ENCODE assay signal across 1 cellular context in the genomic region with DNA sequence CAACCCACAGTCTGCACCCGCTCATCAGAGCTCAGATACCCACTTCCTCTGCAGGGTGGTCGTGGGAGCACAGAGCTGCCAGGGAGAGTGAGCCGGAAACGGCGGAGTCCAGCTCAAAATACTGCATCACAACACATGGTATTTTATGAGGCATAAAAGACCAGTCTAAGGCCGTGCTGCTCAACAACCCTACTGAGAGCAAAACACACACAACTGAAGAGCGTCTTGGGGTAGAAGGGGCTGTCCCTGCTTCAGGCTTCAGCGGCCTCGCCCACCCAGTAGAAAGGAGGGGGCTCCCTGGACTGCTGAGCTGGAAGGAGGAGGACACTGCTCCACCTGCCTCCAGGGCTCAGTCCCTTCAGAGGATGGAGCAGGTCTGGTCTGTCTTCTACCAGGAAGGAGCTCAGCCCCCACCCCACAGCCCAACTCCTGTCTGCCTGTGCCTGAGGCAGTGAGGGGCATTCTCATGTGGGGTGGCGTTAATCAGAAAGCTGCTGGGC.
TF ChIP-seq lines count a peak whose summit lies in the region.

No MANE protein-coding gene starts in this region.

TF ChIP-seq in H1, 55 proteins besides CTCF, POLR2A, EP300 and RAD21:
- no peak for TF ChIP-seq CREB1 (IDR thresholded peaks at IDR 0.05)
- no peak for TF ChIP-seq SIX5 (IDR thresholded peaks at IDR 0.05; ENCODE audit: low read depth, low read length)
- no peak for TF ChIP-seq GTF2F1 (IDR thresholded peaks at IDR 0.05; ENCODE audit: borderline replicate concordance, low read depth, low read length)
- no peak for TF ChIP-seq BRCA1 (IDR thresholded peaks at IDR 0.05; ENCODE audit: low read depth, low read length)
- TF ChIP-seq TEAD4 (IDR thresholded peaks at IDR 0.05; ENCODE audit: low read depth, low read length), result no peak
- no peak for TF ChIP-seq NRF1 (IDR thresholded peaks at IDR 0.05; ENCODE audit: low read depth, low read length)
- no peak for TF ChIP-seq FOSL1 (IDR thresholded peaks at IDR 0.05; ENCODE audit: insufficient read depth, low read depth, low read length)
- no peak for TF ChIP-seq RFX5 (IDR thresholded peaks at IDR 0.05; ENCODE audit: borderline replicate concordance, low read depth, low read length)
- no peak for TF ChIP-seq CBX5 (IDR thresholded peaks at IDR 0.05; ENCODE audit: low read depth, low read length)
- TF ChIP-seq EGR1 (IDR thresholded peaks at IDR 0.05; ENCODE audit: borderline replicate concordance, low read depth, low read length), result no peak
- TF ChIP-seq, protein P1, sequence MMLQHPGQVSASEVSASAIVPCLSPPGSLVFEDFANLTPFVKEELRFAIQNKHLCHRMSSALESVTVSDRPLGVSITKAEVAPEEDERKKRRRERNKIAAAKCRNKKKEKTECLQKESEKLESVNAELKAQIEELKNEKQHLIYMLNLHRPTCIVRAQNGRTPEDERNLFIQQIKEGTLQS (IDR thresholded peaks at IDR 0.05; ENCODE audit: insufficient read depth, low read depth, low read length), result no peak
- TF ChIP-seq ASH2L (IDR thresholded peaks at IDR 0.05; ENCODE audit: low read length), result no peak
- TF ChIP-seq, protein P2, sequence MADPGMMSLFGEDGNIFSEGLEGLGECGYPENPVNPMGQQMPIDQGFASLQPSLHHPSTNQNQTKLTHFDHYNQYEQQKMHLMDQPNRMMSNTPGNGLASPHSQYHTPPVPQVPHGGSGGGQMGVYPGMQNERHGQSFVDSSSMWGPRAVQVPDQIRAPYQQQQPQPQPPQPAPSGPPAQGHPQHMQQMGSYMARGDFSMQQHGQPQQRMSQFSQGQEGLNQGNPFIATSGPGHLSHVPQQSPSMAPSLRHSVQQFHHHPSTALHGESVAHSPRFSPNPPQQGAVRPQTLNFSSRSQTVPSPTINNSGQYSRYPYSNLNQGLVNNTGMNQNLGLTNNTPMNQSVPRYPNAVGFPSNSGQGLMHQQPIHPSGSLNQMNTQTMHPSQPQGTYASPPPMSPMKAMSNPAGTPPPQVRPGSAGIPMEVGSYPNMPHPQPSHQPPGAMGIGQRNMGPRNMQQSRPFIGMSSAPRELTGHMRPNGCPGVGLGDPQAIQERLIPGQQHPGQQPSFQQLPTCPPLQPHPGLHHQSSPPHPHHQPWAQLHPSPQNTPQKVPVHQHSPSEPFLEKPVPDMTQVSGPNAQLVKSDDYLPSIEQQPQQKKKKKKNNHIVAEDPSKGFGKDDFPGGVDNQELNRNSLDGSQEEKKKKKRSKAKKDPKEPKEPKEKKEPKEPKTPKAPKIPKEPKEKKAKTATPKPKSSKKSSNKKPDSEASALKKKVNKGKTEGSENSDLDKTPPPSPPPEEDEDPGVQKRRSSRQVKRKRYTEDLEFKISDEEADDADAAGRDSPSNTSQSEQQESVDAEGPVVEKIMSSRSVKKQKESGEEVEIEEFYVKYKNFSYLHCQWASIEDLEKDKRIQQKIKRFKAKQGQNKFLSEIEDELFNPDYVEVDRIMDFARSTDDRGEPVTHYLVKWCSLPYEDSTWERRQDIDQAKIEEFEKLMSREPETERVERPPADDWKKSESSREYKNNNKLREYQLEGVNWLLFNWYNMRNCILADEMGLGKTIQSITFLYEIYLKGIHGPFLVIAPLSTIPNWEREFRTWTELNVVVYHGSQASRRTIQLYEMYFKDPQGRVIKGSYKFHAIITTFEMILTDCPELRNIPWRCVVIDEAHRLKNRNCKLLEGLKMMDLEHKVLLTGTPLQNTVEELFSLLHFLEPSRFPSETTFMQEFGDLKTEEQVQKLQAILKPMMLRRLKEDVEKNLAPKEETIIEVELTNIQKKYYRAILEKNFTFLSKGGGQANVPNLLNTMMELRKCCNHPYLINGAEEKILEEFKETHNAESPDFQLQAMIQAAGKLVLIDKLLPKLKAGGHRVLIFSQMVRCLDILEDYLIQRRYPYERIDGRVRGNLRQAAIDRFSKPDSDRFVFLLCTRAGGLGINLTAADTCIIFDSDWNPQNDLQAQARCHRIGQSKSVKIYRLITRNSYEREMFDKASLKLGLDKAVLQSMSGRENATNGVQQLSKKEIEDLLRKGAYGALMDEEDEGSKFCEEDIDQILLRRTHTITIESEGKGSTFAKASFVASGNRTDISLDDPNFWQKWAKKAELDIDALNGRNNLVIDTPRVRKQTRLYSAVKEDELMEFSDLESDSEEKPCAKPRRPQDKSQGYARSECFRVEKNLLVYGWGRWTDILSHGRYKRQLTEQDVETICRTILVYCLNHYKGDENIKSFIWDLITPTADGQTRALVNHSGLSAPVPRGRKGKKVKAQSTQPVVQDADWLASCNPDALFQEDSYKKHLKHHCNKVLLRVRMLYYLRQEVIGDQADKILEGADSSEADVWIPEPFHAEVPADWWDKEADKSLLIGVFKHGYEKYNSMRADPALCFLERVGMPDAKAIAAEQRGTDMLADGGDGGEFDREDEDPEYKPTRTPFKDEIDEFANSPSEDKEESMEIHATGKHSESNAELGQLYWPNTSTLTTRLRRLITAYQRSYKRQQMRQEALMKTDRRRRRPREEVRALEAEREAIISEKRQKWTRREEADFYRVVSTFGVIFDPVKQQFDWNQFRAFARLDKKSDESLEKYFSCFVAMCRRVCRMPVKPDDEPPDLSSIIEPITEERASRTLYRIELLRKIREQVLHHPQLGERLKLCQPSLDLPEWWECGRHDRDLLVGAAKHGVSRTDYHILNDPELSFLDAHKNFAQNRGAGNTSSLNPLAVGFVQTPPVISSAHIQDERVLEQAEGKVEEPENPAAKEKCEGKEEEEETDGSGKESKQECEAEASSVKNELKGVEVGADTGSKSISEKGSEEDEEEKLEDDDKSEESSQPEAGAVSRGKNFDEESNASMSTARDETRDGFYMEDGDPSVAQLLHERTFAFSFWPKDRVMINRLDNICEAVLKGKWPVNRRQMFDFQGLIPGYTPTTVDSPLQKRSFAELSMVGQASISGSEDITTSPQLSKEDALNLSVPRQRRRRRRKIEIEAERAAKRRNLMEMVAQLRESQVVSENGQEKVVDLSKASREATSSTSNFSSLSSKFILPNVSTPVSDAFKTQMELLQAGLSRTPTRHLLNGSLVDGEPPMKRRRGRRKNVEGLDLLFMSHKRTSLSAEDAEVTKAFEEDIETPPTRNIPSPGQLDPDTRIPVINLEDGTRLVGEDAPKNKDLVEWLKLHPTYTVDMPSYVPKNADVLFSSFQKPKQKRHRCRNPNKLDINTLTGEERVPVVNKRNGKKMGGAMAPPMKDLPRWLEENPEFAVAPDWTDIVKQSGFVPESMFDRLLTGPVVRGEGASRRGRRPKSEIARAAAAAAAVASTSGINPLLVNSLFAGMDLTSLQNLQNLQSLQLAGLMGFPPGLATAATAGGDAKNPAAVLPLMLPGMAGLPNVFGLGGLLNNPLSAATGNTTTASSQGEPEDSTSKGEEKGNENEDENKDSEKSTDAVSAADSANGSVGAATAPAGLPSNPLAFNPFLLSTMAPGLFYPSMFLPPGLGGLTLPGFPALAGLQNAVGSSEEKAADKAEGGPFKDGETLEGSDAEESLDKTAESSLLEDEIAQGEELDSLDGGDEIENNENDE (IDR thresholded peaks at IDR 0.05; ENCODE audit: insufficient replicate concordance, low read length), result no peak
- TF ChIP-seq YY1 (IDR thresholded peaks at IDR 0.05; ENCODE audit: low read depth, low read length), result no peak
- TF ChIP-seq SP1 (IDR thresholded peaks at IDR 0.05; ENCODE audit: low read depth, low read length), result no peak
- TF ChIP-seq, protein P3, sequence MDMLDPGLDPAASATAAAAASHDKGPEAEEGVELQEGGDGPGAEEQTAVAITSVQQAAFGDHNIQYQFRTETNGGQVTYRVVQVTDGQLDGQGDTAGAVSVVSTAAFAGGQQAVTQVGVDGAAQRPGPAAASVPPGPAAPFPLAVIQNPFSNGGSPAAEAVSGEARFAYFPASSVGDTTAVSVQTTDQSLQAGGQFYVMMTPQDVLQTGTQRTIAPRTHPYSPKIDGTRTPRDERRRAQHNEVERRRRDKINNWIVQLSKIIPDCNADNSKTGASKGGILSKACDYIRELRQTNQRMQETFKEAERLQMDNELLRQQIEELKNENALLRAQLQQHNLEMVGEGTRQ (IDR thresholded peaks at IDR 0.05; ENCODE audit: low read length), result no peak
- TF ChIP-seq KDM1A (IDR thresholded peaks at IDR 0.05; ENCODE audit: borderline replicate concordance, low read length), result no peak
- TF ChIP-seq PHF8 (conservative IDR thresholded peaks at IDR 0.05; ENCODE audit: low read depth, low read length), result no peak
- no peak for TF ChIP-seq CEBPB (IDR thresholded peaks at IDR 0.05; ENCODE audit: low read depth, low read length)
- no peak for TF ChIP-seq BACH1 (IDR thresholded peaks at IDR 0.05; ENCODE audit: low read length)
